1 cellular context compared by ENCODE assay signal in the genomic region with DNA sequence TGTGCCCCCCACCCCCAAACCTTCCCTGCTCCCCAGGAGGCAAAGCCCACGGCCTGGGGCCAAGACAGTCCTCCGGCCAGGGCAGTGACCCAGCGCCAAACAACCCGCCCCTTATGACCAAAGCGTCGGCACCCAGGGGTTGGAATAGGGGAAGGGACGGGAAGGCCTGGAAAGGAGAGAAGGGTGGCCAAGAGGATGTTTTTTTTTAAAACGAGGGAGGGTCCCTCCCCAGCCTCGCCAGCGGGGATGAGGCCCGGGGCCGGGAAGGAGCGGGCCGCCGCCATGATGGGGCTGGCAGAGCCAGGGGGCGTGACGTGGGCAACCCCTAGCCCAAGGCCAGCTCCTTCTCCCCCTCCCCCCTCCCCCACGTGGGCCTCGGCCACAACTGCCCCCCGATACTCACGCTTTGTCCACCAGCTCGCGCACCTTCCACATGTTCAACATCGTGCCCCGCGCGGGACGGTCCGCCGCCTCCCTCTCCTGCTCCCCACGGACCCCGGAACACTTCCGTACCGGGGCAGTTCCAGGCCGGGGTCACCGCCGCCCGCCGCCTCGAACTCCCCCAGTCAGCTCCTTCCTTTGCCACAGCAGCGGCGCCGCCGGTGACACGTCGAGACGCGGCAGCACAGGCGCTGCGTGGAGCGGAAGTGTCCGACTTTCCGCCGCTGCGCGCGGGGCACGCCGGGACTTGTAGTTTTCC.
TF ChIP-seq lines count a peak whose summit lies in the region.

TSS of gene CLINT1 (minus strand) at position 619 of the 700 bp plus-strand sequence. CDS start at position 444, 175 bp downstream.

TF ChIP-seq in A549, 52 proteins besides CTCF, POLR2A, EP300 and RAD21 (continued from another document):
- TF ChIP-seq, protein P1, sequence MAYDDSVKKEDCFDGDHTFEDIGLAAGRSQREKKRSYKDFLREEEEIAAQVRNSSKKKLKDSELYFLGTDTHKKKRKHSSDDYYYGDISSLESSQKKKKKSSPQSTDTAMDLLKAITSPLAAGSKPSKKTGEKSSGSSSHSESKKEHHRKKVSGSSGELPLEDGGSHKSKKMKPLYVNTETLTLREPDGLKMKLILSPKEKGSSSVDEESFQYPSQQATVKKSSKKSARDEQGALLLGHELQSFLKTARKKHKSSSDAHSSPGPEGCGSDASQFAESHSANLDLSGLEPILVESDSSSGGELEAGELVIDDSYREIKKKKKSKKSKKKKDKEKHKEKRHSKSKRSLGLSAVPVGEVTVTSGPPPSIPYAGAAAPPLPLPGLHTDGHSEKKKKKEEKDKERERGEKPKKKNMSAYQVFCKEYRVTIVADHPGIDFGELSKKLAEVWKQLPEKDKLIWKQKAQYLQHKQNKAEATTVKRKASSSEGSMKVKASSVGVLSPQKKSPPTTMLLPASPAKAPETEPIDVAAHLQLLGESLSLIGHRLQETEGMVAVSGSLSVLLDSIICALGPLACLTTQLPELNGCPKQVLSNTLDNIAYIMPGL (CRISPR knock-in tag; IDR thresholded peaks at IDR 0.05; ENCODE audit: borderline replicate concordance): no peak
- TF ChIP-seq PBX3 (IDR thresholded peaks at IDR 0.05) (no peak), MAFK (IDR thresholded peaks at IDR 0.05; ENCODE audit: partially characterized antibody) (peak; percentile 34), NPAS2 (CRISPR knock-in tag; IDR thresholded peaks at IDR 0.05; ENCODE audit: borderline replicate concordance) (no peak), HOXA7 (CRISPR knock-in tag; IDR thresholded peaks at IDR 0.05) (no peak), NR3C1 (IDR thresholded peaks at IDR 0.05) (no peak), EHMT2 (IDR thresholded peaks at IDR 0.05; ENCODE audit: low read depth) (no peak), JUN (IDR thresholded peaks at IDR 0.05) (peak in 1 of 2 experiments; percentile 79; a peak in 4 of 5 replicates), MYC (IDR thresholded peaks at IDR 0.05; ENCODE audit: borderline replicate concordance, low read length) (peak; percentile 63), TFCP2L1 (CRISPR knock-in tag; IDR thresholded peaks at IDR 0.05) (no peak), CBX8 (IDR thresholded peaks at IDR 0.05) (no peak), USF2 (IDR thresholded peaks at IDR 0.05) (peak; percentile 43; the same call in 1 of the 2 replicates), CHD2 (IDR thresholded peaks at IDR 0.05; ENCODE audit: low read length, partially characterized antibody) (peak; percentile 15), FOXS1 (CRISPR knock-in tag; IDR thresholded peaks at IDR 0.05) (no peak), KDM5A (IDR thresholded peaks at IDR 0.05) (peak; percentile 46; the same call in 1 of the 2 replicates), BHLHE40 (IDR thresholded peaks at IDR 0.05; ENCODE audit: low read depth, low read length) (no peak)
- TF ChIP-seq, protein P2, sequence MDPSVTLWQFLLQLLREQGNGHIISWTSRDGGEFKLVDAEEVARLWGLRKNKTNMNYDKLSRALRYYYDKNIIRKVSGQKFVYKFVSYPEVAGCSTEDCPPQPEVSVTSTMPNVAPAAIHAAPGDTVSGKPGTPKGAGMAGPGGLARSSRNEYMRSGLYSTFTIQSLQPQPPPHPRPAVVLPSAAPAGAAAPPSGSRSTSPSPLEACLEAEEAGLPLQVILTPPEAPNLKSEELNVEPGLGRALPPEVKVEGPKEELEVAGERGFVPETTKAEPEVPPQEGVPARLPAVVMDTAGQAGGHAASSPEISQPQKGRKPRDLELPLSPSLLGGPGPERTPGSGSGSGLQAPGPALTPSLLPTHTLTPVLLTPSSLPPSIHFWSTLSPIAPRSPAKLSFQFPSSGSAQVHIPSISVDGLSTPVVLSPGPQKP (IDR thresholded peaks at IDR 0.05; ENCODE audit: low read depth, low read length): no peak
- TF ChIP-seq, protein P3, sequence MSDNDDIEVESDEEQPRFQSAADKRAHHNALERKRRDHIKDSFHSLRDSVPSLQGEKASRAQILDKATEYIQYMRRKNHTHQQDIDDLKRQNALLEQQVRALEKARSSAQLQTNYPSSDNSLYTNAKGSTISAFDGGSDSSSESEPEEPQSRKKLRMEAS (IDR thresholded peaks at IDR 0.05): peak; percentile 83
